In the genomic region with DNA sequence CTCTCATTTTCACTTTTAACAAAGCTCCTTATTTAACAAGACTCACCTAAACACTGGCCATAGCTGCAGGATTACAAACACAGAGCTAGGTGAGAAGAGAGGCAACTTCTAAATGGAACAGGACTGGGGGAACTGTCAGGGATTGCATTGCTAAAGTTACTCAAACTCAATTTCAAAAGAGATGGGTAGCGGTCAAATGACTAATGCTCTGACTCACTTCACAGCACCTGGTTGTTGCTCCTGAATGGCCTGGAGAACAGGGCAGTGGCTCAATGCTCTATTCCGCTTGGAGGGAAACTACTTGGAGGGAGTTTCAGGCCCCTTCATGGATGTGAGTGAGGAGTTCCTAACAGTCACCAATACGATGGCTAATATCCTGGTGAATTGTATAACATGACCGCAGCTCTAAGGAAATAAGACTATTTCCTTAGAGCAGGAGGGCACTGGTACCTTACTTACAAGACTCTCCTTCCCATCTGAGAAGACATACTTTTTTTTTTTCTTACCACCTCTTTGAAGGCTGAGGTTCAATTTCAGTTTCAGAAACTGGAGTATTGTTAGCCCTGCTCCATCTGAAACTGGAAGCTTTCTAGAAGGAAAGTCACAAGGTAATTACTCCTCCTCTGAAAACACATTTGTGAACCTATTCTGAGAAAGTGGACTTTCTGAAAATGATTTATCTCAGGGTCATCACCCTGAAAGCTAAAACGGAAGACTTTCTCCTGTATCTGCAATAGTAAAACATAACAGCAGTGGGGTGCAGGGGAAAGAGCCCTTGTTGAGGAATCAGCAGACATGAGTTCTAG, we compare ENCODE assay signal across 14 cellular contexts. TPM values are rescaled to one million over a fixed set of nuclear protein-coding genes. Genes with fewer than 3 reads are reported as not detected.
A peak's percentile ranks its signal among the peaks of the same experiment; 100 is the strongest.
DNase-seq lines count a peak whose midpoint lies in the region; ATAC-seq, FAIRE-seq and TF ChIP-seq lines count a peak whose summit lies in the region.
"Had no signal": no experiment of that assay in that cellular context is flagged by ENCODE, and none has a peak within 500 bp of the region (broad histone marks: within the 10 kb centered on the region; RNA-seq: fewer than 3 reads in every experiment).

No MANE protein-coding gene starts in this region.

- H3K4me3 Mint-ChIP-seq in immature natural killer cell (no peak overlapping the region), HFFc6 (no peak overlapping the region)
- H3K4me3 Mint-ChIP-seq: mesothelial cell of epicardium had no signal

- WGBS in hepatocyte (ENCODE audit: low lambda C conversion rate, missing lambda C conversion rate): 89% methylated on average over 5 of the region's 5 CpGs
- WGBS in gastroesophageal sphincter (ENCODE audit: low coverage in 1 of 2), 2 donors: 83 to 90% methylated on average over 3 of the region's 5 CpGs

- H3K27me3 Mint-ChIP-seq in immature natural killer cell (ENCODE audit: low read depth in 3 of 3) (peaks cover 0 to 4% (median 4%) of the 10 kb centered on the region in 3 donors), HFFc6 (ENCODE audit: insufficient read depth) (peaks cover 9% of the 10 kb centered on the region)

- peak; percentile 90 for FAIRE-seq in GM18507 (lab: Jason Lieb, UNC)
- FAIRE-seq: small intestine had no signal

- H3K9me2 ChIP-seq in hepatocyte (replicated peaks; ENCODE audit: insufficient read depth): no peaks in the 10 kb centered on the region

- peaks cover 3% of the 10 kb centered on the region for H3K4me1 ChIP-seq in hepatocyte (ENCODE audit: insufficient read depth)
- peaks cover 0 to 9% (median 0%) of the 10 kb centered on the region in 3 donors for H3K4me1 ChIP-seq in gastroesophageal sphincter

- DNase-seq in GM18507 (ENCODE audit: extremely low spot score, insufficient read length, low read depth): peak; percentile 5
- peak; percentile 23 for DNase-seq in hepatocyte (ENCODE audit: low spot score)
- DNase-seq in NCI-H345 (lab: John Stamatoyannopoulos, UW): no peak
- no peak for DNase-seq in immature natural killer cell
- DNase-seq in HFFc6: no peak
- DNase-seq: activated naive CD4-positive, alpha-beta T cell; DMS 273 treated with DMSO at 0.1 percent for 48 hours; NCI-H2029; small intestine; T-helper 9 cell had no signal

- no peak overlapping the region for H3K4me3 ChIP-seq in hepatocyte
- no peak overlapping the region for H3K4me3 ChIP-seq in gastroesophageal sphincter

- peak; percentile 73 for ATAC-seq in GM21528 (IDR thresholded peaks at IDR 0.05; ENCODE audit: low FRiP score, unreplicated experiment)
- ATAC-seq in HG03469 (IDR thresholded peaks at IDR 0.05; ENCODE audit: unreplicated experiment): peak; percentile 50
- ATAC-seq in gastroesophageal sphincter: no peak

- H3K36me3 ChIP-seq in hepatocyte (replicated peaks; ENCODE audit: insufficient read depth, low read depth) (no peaks in the 10 kb centered on the region), gastroesophageal sphincter (no peaks in the 10 kb centered on the region)

- H3K27ac ChIP-seq in hepatocyte: no peak overlapping the region
- no peak overlapping the region for H3K27ac ChIP-seq in gastroesophageal sphincter

- H3K9me3 Mint-ChIP-seq in immature natural killer cell (no peaks in the 10 kb centered on the region), HFFc6 (no peaks in the 10 kb centered on the region)
- H3K9me3 Mint-ChIP-seq: mesothelial cell of epicardium had no signal

- H3K9me3 ChIP-seq in hepatocyte (ENCODE audit: low read depth): no peaks in the 10 kb centered on the region
- no peaks in the 10 kb centered on the region for H3K9me3 ChIP-seq in gastroesophageal sphincter

- H3K36me3 Mint-ChIP-seq in immature natural killer cell (no peaks in the 10 kb centered on the region), HFFc6 (ENCODE audit: low read depth) (no peaks in the 10 kb centered on the region)
- H3K36me3 Mint-ChIP-seq: mesothelial cell of epicardium had no signal

- no peak for TF ChIP-seq EP300 in gastroesophageal sphincter (IDR thresholded peaks at IDR 0.05)

- no peak for TF ChIP-seq POLR2A in gastroesophageal sphincter (IDR thresholded peaks at IDR 0.05)

- no peak overlapping the region for H2AFZ ChIP-seq in hepatocyte

- no peaks in the 10 kb centered on the region for H3K79me2 ChIP-seq in hepatocyte

- no peak overlapping the region for H3K27ac Mint-ChIP-seq in immature natural killer cell
- H3K27ac Mint-ChIP-seq in HFFc6: no peak overlapping the region
- H3K27ac Mint-ChIP-seq: mesothelial cell of epicardium had no signal

- no peak overlapping the region for H3K4me2 ChIP-seq in hepatocyte

- no peaks in the 10 kb centered on the region for H3K4me1 Mint-ChIP-seq in immature natural killer cell
- H3K4me1 Mint-ChIP-seq in HFFc6 (ENCODE audit: low read depth): no peaks in the 10 kb centered on the region
- H3K4me1 Mint-ChIP-seq: mesothelial cell of epicardium had no signal

- H3K27me3 ChIP-seq in hepatocyte: no peaks in the 10 kb centered on the region
- H3K27me3 ChIP-seq in gastroesophageal sphincter: no peaks in the 10 kb centered on the region

- TF ChIP-seq CTCF in hepatocyte (IDR thresholded peaks at IDR 0.05; ENCODE audit: poor library complexity) (no peak), HFFc6 (IDR thresholded peaks at IDR 0.05) (no peak), gastroesophageal sphincter (IDR thresholded peaks at IDR 0.05) (no peak)

- no peaks in the 10 kb centered on the region for H4K20me1 ChIP-seq in hepatocyte (ENCODE audit: insufficient read depth, poor library complexity, severe bottlenecking)

RNA-seq across cellular contexts. Expression of a gene that starts 9.5 kb away (rescaled TPM):
- total RNA-seq in hepatocyte (12.5 and 13.5 TPM in 2 replicates), gastroesophageal sphincter (100 to 1,000 TPM in 3 of 4 donors, 10 to 100 TPM in 1; 75.2 to 354 (median 130) TPM)
- polyA plus RNA-seq in hepatocyte (8.2 and 14.6 TPM in 2 replicates), immature natural killer cell (not detected)
- not detected for total RNA-seq in HFFc6 (2021; fragmentation: NEBNext Ultra II Directional; extraction: Animal tissue kit (Norgen Biotek cat#: 25700))

Comparison
In these comparisons a context has a peak if more than half of its experiments do, and no peak if none do; other contexts are left out.
1. DNase-seq: peak in GM18507 (single experiment) and hepatocyte (single experiment); none in NCI-H345 (single experiment), immature natural killer cell (0 of 3) and HFFc6 (single experiment).
2. RNA of a gene that starts 9.5 kb away (total RNA-seq): 75.2 to 354 TPM in gastroesophageal sphincter and 12.5 to 13.5 TPM in hepatocyte; not detected in HFFc6; every median in the first group is over 10 times any median in the second.